In the genomic region with DNA sequence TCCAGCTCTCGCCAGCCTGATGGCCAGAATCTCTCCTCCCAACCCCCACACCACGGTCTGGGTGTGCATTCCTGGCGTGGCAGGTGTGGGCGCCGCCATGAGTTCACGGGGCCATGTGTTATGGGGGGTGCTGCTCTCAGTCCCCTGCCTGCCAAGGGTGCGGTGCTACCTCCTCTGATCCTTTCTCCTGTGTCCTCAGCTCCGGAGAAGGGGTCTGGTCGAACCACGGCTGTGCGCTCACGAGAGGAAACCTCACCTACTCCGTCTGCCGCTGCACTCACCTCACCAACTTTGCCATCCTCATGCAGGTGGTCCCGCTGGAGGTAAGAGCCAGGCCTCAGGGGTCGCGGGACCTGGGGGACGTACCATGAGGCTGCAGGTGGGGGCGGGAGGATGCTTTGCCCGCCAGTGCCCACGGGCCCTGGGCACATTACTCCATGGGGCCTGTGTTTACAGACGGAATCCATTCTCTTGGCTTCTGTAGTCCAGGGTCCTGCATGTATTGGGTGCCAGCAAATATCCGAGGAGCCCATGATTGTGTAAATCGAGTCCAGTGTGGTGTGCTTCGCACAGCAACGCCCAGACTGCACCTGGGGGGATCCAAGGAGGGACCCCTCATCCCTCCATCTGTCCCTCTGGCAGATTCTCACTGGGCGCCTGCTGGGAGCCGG, we compare ENCODE assay signal across 23 cellular contexts.
A peak's percentile ranks its signal among the peaks of the same experiment; 100 is the strongest.
DNase-seq lines count a peak whose midpoint lies in the region; ATAC-seq and TF ChIP-seq lines count a peak whose summit lies in the region.
"Had no signal": no experiment of that assay in that cellular context is flagged by ENCODE, and none has a peak within 500 bp of the region (broad histone marks: within the 10 kb centered on the region; RNA-seq: fewer than 3 reads in every experiment).

No MANE protein-coding gene starts in this region.

- intact Hi-C loops in left ventricle myocardium inferior (cut with micrococcal nuclease) (no loop called here), Right ventricle myocardium inferior (cut with DNase I) (no loop called here)

- H3K27me3 ChIP-seq in left ventricle myocardium inferior (ENCODE audit: low read depth) (no peaks in the 10 kb centered on the region), osteoblast (ENCODE audit: insufficient read depth, low read length) (no peaks in the 10 kb centered on the region)
- H3K27me3 ChIP-seq: cardiac muscle cell, Peyer's patch, tibial nerve had no signal

- no peak for ATAC-seq in Right ventricle myocardium inferior
- no peak for ATAC-seq in HG02885 (IDR thresholded peaks at IDR 0.05; ENCODE audit: poor library complexity, unreplicated experiment)
- ATAC-seq in GM19395 (IDR thresholded peaks at IDR 0.05; ENCODE audit: unreplicated experiment): no peak
- ATAC-seq: naive thymus-derived CD4-positive, alpha-beta T cell; sciatic nerve had no signal

- H3K27ac ChIP-seq in left ventricle myocardium inferior (replicated peaks) (peak overlapping the region; percentile 51), osteoblast (ENCODE audit: low read depth, low read length) (no peak overlapping the region)
- H3K27ac ChIP-seq: cardiac muscle cell, epithelial cell of prostate, HL-60, Peyer's patch, tibial nerve had no signal

- no peak overlapping the region for H3K4me3 ChIP-seq in left ventricle myocardium inferior
- H3K4me3 ChIP-seq in osteoblast (ENCODE audit: insufficient read depth, low read length): no peak overlapping the region
- H3K4me3 ChIP-seq: cardiac muscle cell, Peyer's patch, tibial nerve had no signal

- peaks cover 30% of the 10 kb centered on the region for H3K36me3 ChIP-seq in left ventricle myocardium inferior
- H3K36me3 ChIP-seq in osteoblast (ENCODE audit: insufficient read depth, low read length): no peaks in the 10 kb centered on the region
- H3K36me3 ChIP-seq: Peyer's patch had no signal

- H3K9me3 ChIP-seq in left ventricle myocardium inferior (replicated peaks) (peaks cover 6% of the 10 kb centered on the region), osteoblast (ENCODE audit: low read depth, low read length) (no peaks in the 10 kb centered on the region)
- H3K9me3 ChIP-seq: Peyer's patch had no signal

- DNase-seq in left ventricle myocardium inferior (no peak), Right ventricle myocardium inferior (ENCODE audit: missing footprints) (no peak), osteoblast (ENCODE audit: insufficient read length, low spot score, missing footprints) (peak; percentile 43), G401 (ENCODE audit: low spot score) (no peak)
- DNase-seq in effector CD4-positive, alpha-beta T cell: peak; percentile 0
- no peak for DNase-seq in stimulated activated CD4-positive, alpha-beta T cell treated with anti-CD3 and anti-CD28 coated beads, Interleukin-4, amount 100 ng/mL, for 4 hours
- DNase-seq: anterior cingulate cortex, dermis blood vessel endothelial cell, DMS79 treated with DMSO at 0.1 percent for 48 hours, GOT3, left cardiac atrium, NCI-H1048, NCI-H187 treated with DMSO at 0.1 percent for 48 hours, NCI-H69 had no signal

- no peaks in the 10 kb centered on the region for H3K79me2 ChIP-seq in osteoblast (ENCODE audit: insufficient read depth, low read length)

- H4K20me1 ChIP-seq in osteoblast (ENCODE audit: insufficient read depth, low read length): no peaks in the 10 kb centered on the region

- no peak for TF ChIP-seq CTCF in left ventricle myocardium inferior (IDR thresholded peaks at IDR 0.05; ENCODE audit: borderline replicate concordance)
- no peak for TF ChIP-seq CTCF in osteoblast (IDR thresholded peaks at IDR 0.05; ENCODE audit: extremely low read depth, low read depth, low read length)

- in situ Hi-C loops in G401 (cut with HindIII; ENCODE audit: low sequenced_read_pairs): no loop called here

- H2AFZ ChIP-seq in osteoblast (ENCODE audit: low read length): no peak overlapping the region

- H3K4me2 ChIP-seq in osteoblast (ENCODE audit: insufficient read depth, low read length): no peak overlapping the region

- H3K4me1 ChIP-seq in left ventricle myocardium inferior: peaks cover 25% of the 10 kb centered on the region
- no peaks in the 10 kb centered on the region for H3K4me1 ChIP-seq in osteoblast (ENCODE audit: insufficient read depth, low read length)
- H3K4me1 ChIP-seq: Peyer's patch, tibial nerve had no signal

Comparison
In these comparisons a context has a peak if more than half of its experiments do, and no peak if none do; other contexts are left out.
1. DNase-seq: peak in effector CD4-positive, alpha-beta T cell (single experiment) and osteoblast (single experiment); none in left ventricle myocardium inferior (single experiment), Right ventricle myocardium inferior (single experiment), stimulated activated CD4-positive, alpha-beta T cell treated with anti-CD3 and anti-CD28 coated beads, Interleukin-4, amount 100 ng/mL, for 4 hours (0 of 2) and G401 (single experiment).